ENCODE assay signal across 11 cellular contexts in the genomic region with DNA sequence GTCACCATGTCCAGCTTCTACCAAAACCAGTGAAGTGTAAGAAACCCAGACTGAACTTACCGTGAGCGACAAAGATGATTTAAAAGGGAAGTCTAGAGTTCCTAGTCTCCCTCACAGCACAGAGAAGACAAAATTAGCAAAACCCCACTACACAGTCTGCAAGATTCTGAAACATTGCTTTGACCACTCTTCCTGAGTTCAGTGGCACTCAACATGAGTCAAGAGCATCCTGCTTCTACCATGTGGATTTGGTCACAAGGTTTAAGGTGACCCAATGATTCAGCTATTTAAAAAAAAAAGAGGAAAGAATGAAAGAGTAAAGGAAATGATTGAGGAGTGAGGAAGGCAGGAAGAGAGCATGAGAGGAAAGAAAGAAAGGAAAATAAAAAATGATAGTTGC. TPM values are rescaled to one million over a fixed set of nuclear protein-coding genes. Genes with fewer than 3 reads are reported as not detected.
DNase-seq lines count a peak whose midpoint lies in the region; ATAC-seq, FAIRE-seq and TF ChIP-seq lines count a peak whose summit lies in the region.
"Had no signal": no experiment of that assay in that cellular context is flagged by ENCODE, and none has a peak within 500 bp of the region (broad histone marks: within the 10 kb centered on the region; RNA-seq: fewer than 3 reads in every experiment).

No MANE protein-coding gene starts in this region.

- H3K27ac ChIP-seq in hepatocyte = no peak overlapping the region

- no peaks in the 10 kb centered on the region for H3K27me3 ChIP-seq in hepatocyte

- H3K4me3 ChIP-seq in hepatocyte = no peak overlapping the region

- H3K4me2 ChIP-seq in hepatocyte = no peak overlapping the region

- no peak for TF ChIP-seq CTCF in hepatocyte (IDR thresholded peaks at IDR 0.05; ENCODE audit: poor library complexity)

- no peaks in the 10 kb centered on the region for H3K9me2 ChIP-seq in hepatocyte (replicated peaks; ENCODE audit: insufficient read depth)

- FAIRE-seq in urothelium cell line (lab: Jason Lieb, UNC) = no peak
- FAIRE-seq: G401.6 had no signal

- WGBS in hepatocyte (ENCODE audit: low lambda C conversion rate, missing lambda C conversion rate) = 96% methylated on average over 2 of the region's 2 CpGs

- H3K79me2 ChIP-seq in hepatocyte = no peaks in the 10 kb centered on the region

- H4K20me1 ChIP-seq in hepatocyte (ENCODE audit: insufficient read depth, poor library complexity, severe bottlenecking) = no peaks in the 10 kb centered on the region

- H3K4me1 Mint-ChIP-seq in stimulated activated naive CD8-positive, alpha-beta T cell treated with anti-CD3 and anti-CD28 coated beads, Interleukin-15, Interleukin-2, amounts not matched to agents 100 ng/mL and 50 ng/mL, for 24 hours (ENCODE audit: low read depth) = peaks cover 81% of the 10 kb centered on the region
- H3K4me1 Mint-ChIP-seq in activated T-helper 17 cell treated with anti-CD3 and anti-CD28 coated beads, Interleukin-2, amount 50 U/mL, for 72 hours = peaks cover 38% of the 10 kb centered on the region

- no peaks in the 10 kb centered on the region for H3K27me3 Mint-ChIP-seq in stimulated activated naive CD8-positive, alpha-beta T cell treated with anti-CD3 and anti-CD28 coated beads, Interleukin-15, Interleukin-2, amounts not matched to agents 100 ng/mL and 50 ng/mL, for 24 hours
- no peaks in the 10 kb centered on the region for H3K27me3 Mint-ChIP-seq in activated T-helper 17 cell treated with anti-CD3 and anti-CD28 coated beads, Interleukin-2, amount 50 U/mL, for 72 hours

- no peaks in the 10 kb centered on the region for H3K36me3 ChIP-seq in hepatocyte (replicated peaks; ENCODE audit: insufficient read depth, low read depth)

- H3K9me3 Mint-ChIP-seq in stimulated activated naive CD8-positive, alpha-beta T cell treated with anti-CD3 and anti-CD28 coated beads, Interleukin-15, Interleukin-2, amounts not matched to agents 100 ng/mL and 50 ng/mL, for 24 hours = peaks cover 7% of the 10 kb centered on the region
- H3K9me3 Mint-ChIP-seq in activated T-helper 17 cell treated with anti-CD3 and anti-CD28 coated beads, Interleukin-2, amount 50 U/mL, for 72 hours = peaks cover 16% of the 10 kb centered on the region

- H3K9me3 ChIP-seq in hepatocyte (ENCODE audit: low read depth) = no peaks in the 10 kb centered on the region

- no peaks in the 10 kb centered on the region for H3K4me1 ChIP-seq in hepatocyte (ENCODE audit: insufficient read depth)

- DNase-seq in stimulated activated naive CD8-positive, alpha-beta T cell treated with anti-CD3 and anti-CD28 coated beads, Interleukin-15, Interleukin-2, amounts not matched to agents 100 U/mL and 50 U/mL, for 24 hours = no peak
- DNase-seq in NCI-H2029 (lab: John Stamatoyannopoulos, UW) (no peak), hepatocyte (ENCODE audit: low spot score) (no peak), NCI-H2227 treated with DMSO at 0.1 percent for 48 hours (lab: John Stamatoyannopoulos, UW) (no peak), urothelium cell line (ENCODE audit: low spot score) (no peak)
- DNase-seq: aorta, immature natural killer cell had no signal

- peaks cover 92% of the 10 kb centered on the region for H3K36me3 Mint-ChIP-seq in stimulated activated naive CD8-positive, alpha-beta T cell treated with anti-CD3 and anti-CD28 coated beads, Interleukin-15, Interleukin-2, amounts not matched to agents 100 ng/mL and 50 ng/mL, for 24 hours (ENCODE audit: low read depth)
- peaks cover 83% of the 10 kb centered on the region for H3K36me3 Mint-ChIP-seq in activated T-helper 17 cell treated with anti-CD3 and anti-CD28 coated beads, Interleukin-2, amount 50 U/mL, for 72 hours (ENCODE audit: low read depth)

- peak overlapping the region; percentile 83 for H3K27ac Mint-ChIP-seq in stimulated activated naive CD8-positive, alpha-beta T cell treated with anti-CD3 and anti-CD28 coated beads, Interleukin-15, Interleukin-2, amounts not matched to agents 100 ng/mL and 50 ng/mL, for 24 hours
- peak overlapping the region; percentile 71 for H3K27ac Mint-ChIP-seq in activated T-helper 17 cell treated with anti-CD3 and anti-CD28 coated beads, Interleukin-2, amount 50 U/mL, for 72 hours

- no peak for ATAC-seq in stimulated activated naive CD8-positive, alpha-beta T cell treated with anti-CD3 and anti-CD28 coated beads, Interleukin-15, Interleukin-2, amounts not matched to agents 100 U/mL and 50 U/mL, for 24 hours
- ATAC-seq in HG03432 (IDR thresholded peaks at IDR 0.05; ENCODE audit: unreplicated experiment) = peak; percentile 79
- ATAC-seq in activated T-helper 17 cell treated with anti-CD3 and anti-CD28 coated beads, Interleukin-2, amount 50 U/mL, for 72 hours (replicated peaks) = peak; percentile 65

- H3K4me3 Mint-ChIP-seq in stimulated activated naive CD8-positive, alpha-beta T cell treated with anti-CD3 and anti-CD28 coated beads, Interleukin-15, Interleukin-2, amounts not matched to agents 100 ng/mL and 50 ng/mL, for 24 hours = peak overlapping the region; percentile 44
- peak overlapping the region; percentile 45 for H3K4me3 Mint-ChIP-seq in activated T-helper 17 cell treated with anti-CD3 and anti-CD28 coated beads, Interleukin-2, amount 50 U/mL, for 72 hours
- H3K4me3 Mint-ChIP-seq: immature natural killer cell had no signal

- no peak overlapping the region for H2AFZ ChIP-seq in hepatocyte

RNA-seq across cellular contexts. Expression of gene IL7R, which starts 19.8 kb away (rescaled TPM):
- 100 to 1,000 TPM; 162 to 203 TPM for total RNA-seq in activated T-helper 17 cell treated with anti-CD3 and anti-CD28 coated beads, Interleukin-2, amount 50 U/mL, for 72 hours
- total RNA-seq in hepatocyte = 0.40 and 1.1 TPM in 2 replicates
- 0.13 and 0.47 TPM in 2 replicates for polyA plus RNA-seq in hepatocyte

Comparison
In these comparisons a context has a peak if more than half of its experiments do, and no peak if none do; other contexts are left out.
1. RNA of gene IL7R, which starts 19.8 kb away (total RNA-seq): 162 to 203 TPM in activated T-helper 17 cell treated with anti-CD3 and anti-CD28 coated beads, Interleukin-2, amount 50 U/mL, for 72 hours; 0.40 to 1.1 TPM in hepatocyte; every median in the first group is over 10 times any median in the second.